In genomic region chr2:64018715-64019082, GRCh38 we compare ENCODE assay signal across 8 cellular contexts. TPM values are rescaled to one million over a fixed set of nuclear protein-coding genes. Genes with fewer than 3 reads are reported as not detected.
DNase-seq lines count a peak whose midpoint lies in the region; ATAC-seq and TF ChIP-seq lines count a peak whose summit lies in the region.

No MANE protein-coding gene starts in this region.

- ATAC-seq in GM19395 (IDR thresholded peaks at IDR 0.05; ENCODE audit: unreplicated experiment) (peak; percentile 58), HG03460 (IDR thresholded peaks at IDR 0.05; ENCODE audit: unreplicated experiment) (peak; percentile 36)

- H3K4me3 ChIP-seq in epithelial cell of esophagus (ENCODE audit: low read length) (peak overlapping the region; percentile 79), tibial nerve (peak overlapping the region; percentile 51 to 93 (median 80))

- no peak for TF ChIP-seq EP300 in tibial nerve (IDR thresholded peaks at IDR 0.05)

- H3K36me3 ChIP-seq in tibial nerve: no peaks in the 10 kb centered on the region

- TF ChIP-seq POLR2A in tibial nerve (IDR thresholded peaks at IDR 0.05): no peak

- DNase-seq in COLO668 (lab: John Stamatoyannopoulos, UW; ENCODE audit: unreplicated experiment) (peak; percentile 80), T1000 (lab: John Stamatoyannopoulos, UW) (peak; percentile 12), epithelial cell of esophagus (ENCODE audit: low read depth) (peak; percentile 43), mucosa of gallbladder (ENCODE audit: low spot score) (peak; percentile 30), tibial nerve (ENCODE audit: low spot score in 2 of 2) (peak in 1 of 2 donors; percentile 23), GOT3 (lab: John Stamatoyannopoulos, UW) (no peak)

- WGBS in tibial nerve, 2 donors: 0 to 2% methylated on average over 29 to 38 of the region's 38 CpGs

- peak overlapping the region; percentile 78 to 99 (median 98) for H3K27ac ChIP-seq in tibial nerve

- no peaks in the 10 kb centered on the region for H3K9me3 ChIP-seq in tibial nerve

- H3K4me1 ChIP-seq in tibial nerve: peaks cover 0 to 54% (median 17%) of the 10 kb centered on the region in 4 donors

- H3K27me3 ChIP-seq in tibial nerve: no peaks in the 10 kb centered on the region

- TF ChIP-seq CTCF in epithelial cell of esophagus (IDR thresholded peaks at IDR 0.05; ENCODE audit: insufficient read depth, low read depth, low read length, missing control alignments) (no peak), tibial nerve (IDR thresholded peaks at IDR 0.05) (no peak)

RNA-seq across cellular contexts. Expression of gene VPS54, which starts 0.5 kb away (rescaled TPM):
- total RNA-seq in mucosa of gallbladder: 22.9 TPM
- total RNA-seq in tibial nerve: 10 to 100 TPM; 19.8 to 24.0 (median 22.2) TPM
